8 cellular contexts compared by ENCODE assay signal in genomic region chr6:122471107-122472021, GRCh38. TPM values are rescaled to one million over a fixed set of nuclear protein-coding genes. Genes with fewer than 3 reads are reported as not detected.
A peak's percentile ranks its signal among the peaks of the same experiment; 100 is the strongest.
DNase-seq lines count a peak whose midpoint lies in the region; ATAC-seq and TF ChIP-seq lines count a peak whose summit lies in the region.

Gene SERINC1, minus strand, starts transcription at chr6:122471807. Its CDS starts 70 bp downstream, at chr6:122471737.

- H3K79me2 ChIP-seq in hepatocyte, result peaks cover 59% of the 10 kb centered on the region

- no peaks in the 10 kb centered on the region for H3K36me3 ChIP-seq in hepatocyte (replicated peaks; ENCODE audit: insufficient read depth, low read depth)

- DNase-seq in NCI-H2081 (lab: John Stamatoyannopoulos, UW) (peak; percentile 86 to 93), T1000 (lab: John Stamatoyannopoulos, UW) (peak; percentile 87), astrocyte of the hippocampus (ENCODE audit: low read depth, low spot score) (peak; percentile 98), hepatocyte (ENCODE audit: low spot score) (peak; percentile 98), renal cortical epithelial cell (ENCODE audit: low read depth) (peak; percentile 93), cortex of kidney (lab: John Stamatoyannopoulos, UW) (no peak)

- H3K27ac ChIP-seq in hepatocyte, result peak within 1 kb of the TSS; percentile 96

- no peaks in the 10 kb centered on the region for H3K4me1 ChIP-seq in hepatocyte (ENCODE audit: insufficient read depth)

- peaks cover 43% of the 10 kb centered on the region for H4K20me1 ChIP-seq in hepatocyte (ENCODE audit: insufficient read depth, poor library complexity, severe bottlenecking)

- no peak for TF ChIP-seq CTCF in hepatocyte (IDR thresholded peaks at IDR 0.05; ENCODE audit: poor library complexity)

- no peaks in the 10 kb centered on the region for H3K9me2 ChIP-seq in hepatocyte (replicated peaks; ENCODE audit: insufficient read depth)

- peak; percentile 98 for ATAC-seq in GM18508 (IDR thresholded peaks at IDR 0.05; ENCODE audit: insufficient read depth, unreplicated experiment)
- peak; percentile 100 for ATAC-seq in HG03025 (IDR thresholded peaks at IDR 0.05; ENCODE audit: low FRiP score, unreplicated experiment)

- H3K9me3 ChIP-seq in hepatocyte (ENCODE audit: low read depth), result no peaks in the 10 kb centered on the region

- no peaks in the 10 kb centered on the region for H3K27me3 ChIP-seq in hepatocyte

- H2AFZ ChIP-seq in hepatocyte, result peak within 1 kb of the TSS; percentile 87

- H3K4me2 ChIP-seq in hepatocyte, result peak within 1 kb of the TSS; percentile 78

- under 1% methylated on average over 49 of the region's 49 CpGs for WGBS in hepatocyte (ENCODE audit: low lambda C conversion rate, missing lambda C conversion rate)

- H3K4me3 ChIP-seq in hepatocyte, result peak within 1 kb of the TSS; percentile 63

RNA-seq across cellular contexts. Expression of gene SERINC1, which starts in this region (rescaled TPM):
- total RNA-seq in hepatocyte, result 226 and 240 TPM in 2 replicates
- 165 and 169 TPM in 2 replicates for polyA plus RNA-seq in hepatocyte
- 314 and 392 TPM in 2 replicates for total RNA-seq in renal cortical epithelial cell
